ENCODE assay signal across 27 cellular contexts in the genomic region with DNA sequence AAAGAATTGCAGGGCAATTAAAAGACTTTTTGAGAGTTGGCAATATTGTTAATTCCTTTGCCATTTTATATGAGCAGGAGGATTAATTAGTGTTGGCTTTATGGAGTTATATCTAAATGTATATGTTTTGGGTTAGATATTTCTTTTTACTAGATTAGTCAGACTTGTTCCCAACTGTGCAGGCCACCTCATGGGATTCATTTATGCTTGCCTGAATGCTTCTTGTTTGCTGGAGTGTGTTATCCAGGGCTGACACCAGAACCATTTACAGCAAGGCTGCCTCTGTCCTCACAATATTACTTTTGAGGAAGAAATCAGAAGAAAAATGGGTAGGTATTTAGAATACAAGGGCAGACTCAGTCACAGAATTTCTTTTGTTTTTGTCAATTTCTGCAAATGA.
"Had no signal": no experiment of that assay in that cellular context is flagged by ENCODE, and none has a peak within 500 bp of the region (broad histone marks: within the 10 kb centered on the region; RNA-seq: fewer than 3 reads in every experiment).

No MANE protein-coding gene starts in this region.

- H3K4me3 Mint-ChIP-seq: effector memory CD8-positive, alpha-beta T cell; memory B cell; naive B cell; natural killer cell treated with Interleukin-12 subunit alpha and Interleukin-12 subunit beta and Interleukin-15 and Interleukin-18, amount 100 ng/mL, for 72 hours; neural crest cell; stimulated activated naive CD8-positive, alpha-beta T cell treated with anti-CD3 and anti-CD28 coated beads, Interleukin-15, amount 100 ng/mL, for 72 hours; type B pancreatic cell had no signal

- H3K27ac Mint-ChIP-seq: effector memory CD8-positive, alpha-beta T cell; memory B cell; naive B cell; natural killer cell treated with Interleukin-12 subunit alpha and Interleukin-12 subunit beta and Interleukin-15 and Interleukin-18, amount 100 ng/mL, for 72 hours; stimulated activated naive CD8-positive, alpha-beta T cell treated with anti-CD3 and anti-CD28 coated beads, Interleukin-15, amount 100 ng/mL, for 72 hours; type B pancreatic cell had no signal

- H3K4me1 Mint-ChIP-seq: memory B cell; naive B cell; neural crest cell; stimulated activated naive CD8-positive, alpha-beta T cell treated with anti-CD3 and anti-CD28 coated beads, Interleukin-15, amount 100 ng/mL, for 72 hours had no signal

- H3K27me3 Mint-ChIP-seq: type B pancreatic cell had no signal

- H3K4me3 ChIP-seq: esophagus squamous epithelium, heart right ventricle, lower lobe of right lung, pancreas, right atrium auricular region, smooth muscle cell, suprapubic skin had no signal

- H3K4me2 ChIP-seq: smooth muscle cell had no signal

- H3K4me1 ChIP-seq: esophagus squamous epithelium, lower lobe of right lung, right atrium auricular region had no signal

- H3K9me3 ChIP-seq: esophagus squamous epithelium, heart right ventricle, lower lobe of right lung, neutrophil, pancreas, right atrium auricular region, suprapubic skin had no signal

- H3K27me3 ChIP-seq: esophagus squamous epithelium, heart right ventricle, pancreas, right atrium auricular region, suprapubic skin had no signal

- H3K36me3 Mint-ChIP-seq: memory B cell, type B pancreatic cell had no signal

- H3K27ac ChIP-seq: esophagus squamous epithelium, lower lobe of right lung, neutrophil, pancreas, right atrium auricular region, suprapubic skin had no signal

- DNase-seq: cortex of kidney; effector memory CD8-positive, alpha-beta T cell; erythroblast; esophagus squamous epithelium; foreskin melanocyte; glutamatergic neuron; heart right ventricle; hippocampal formation; left colon; left ventricle myocardium superior; lower lobe of right lung; naive B cell; pancreas; stimulated activated CD4-positive, alpha-beta T cell treated with anti-CD3 and anti-CD28 coated beads, Interleukin-12 subunit alpha, Interleukin-12 subunit beta, amount 100 ng/mL, for 4 hours; stimulated activated CD4-positive, alpha-beta T cell treated with anti-CD3 and anti-CD28 coated beads, Interleukin-1b, Interleukin-23, amount 100 ng/mL, for 48 hours; stimulated activated CD4-positive, alpha-beta T cell treated with anti-CD3 and anti-CD28 coated beads, Interleukin-4, amount 100 ng/mL, for 1 hour; stimulated activated CD8-positive, alpha-beta memory T cell treated with anti-CD3 and anti-CD28 coated beads, Interleukin-4, amount 100 ng/mL, for 48 hours; stimulated activated naive CD4-positive, alpha-beta T cell; stimulated activated naive CD8-positive, alpha-beta T cell treated with anti-CD3 and anti-CD28 coated beads, Interleukin-15, amount 100 ng/mL, for 72 hours had no signal

- H3K36me3 ChIP-seq: esophagus squamous epithelium, heart right ventricle, lower lobe of right lung, neutrophil, pancreas, right atrium auricular region, suprapubic skin had no signal
